In the genomic region with DNA sequence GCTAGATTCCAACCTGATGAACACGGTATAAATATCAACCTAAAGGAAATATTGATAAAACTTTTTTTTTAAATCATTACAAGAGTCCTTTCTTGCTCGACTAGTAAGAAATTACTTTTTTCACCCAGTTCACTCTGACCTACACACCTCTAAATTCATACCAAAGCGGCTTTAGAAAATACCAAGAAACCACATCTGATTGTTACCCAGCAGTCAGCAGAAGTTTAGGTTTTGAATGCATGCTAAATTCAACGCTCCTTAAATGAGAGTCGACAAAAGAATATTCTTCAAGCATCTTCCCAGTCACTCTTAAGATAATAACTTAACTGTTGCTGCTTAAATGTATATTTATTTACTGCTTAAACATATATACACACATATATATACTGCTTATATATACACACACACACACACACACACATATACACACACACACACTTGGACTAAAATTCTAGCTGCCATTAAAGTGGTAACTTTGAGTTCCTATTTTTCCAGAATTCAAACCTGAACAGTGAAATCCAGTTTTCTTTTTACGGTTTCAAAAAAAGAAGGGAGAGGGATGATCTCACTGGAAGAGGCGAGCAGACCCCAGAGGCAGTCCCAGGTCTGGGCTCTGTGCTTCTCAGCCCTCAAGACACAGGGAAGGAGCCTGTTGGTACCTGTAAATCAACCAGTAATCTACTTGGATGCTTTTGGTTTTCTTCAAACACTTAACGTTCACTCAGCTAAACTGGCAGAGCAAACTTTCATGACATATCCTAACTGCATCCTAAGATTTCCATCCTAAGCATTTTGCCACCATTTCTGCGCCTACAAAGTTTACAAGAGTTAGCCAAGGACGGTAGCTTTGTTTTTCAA, we compare ENCODE assay signal across 2 cellular contexts.
TF ChIP-seq lines count a peak whose summit lies in the region.

No MANE protein-coding gene starts in this region.

TF ChIP-seq in A549, 52 proteins besides CTCF, POLR2A, EP300 and RAD21:
- TF ChIP-seq NPAS2 (CRISPR knock-in tag; IDR thresholded peaks at IDR 0.05; ENCODE audit: borderline replicate concordance) (no peak), CHD2 (IDR thresholded peaks at IDR 0.05; ENCODE audit: low read length, partially characterized antibody) (no peak)
- TF ChIP-seq, protein P1, sequence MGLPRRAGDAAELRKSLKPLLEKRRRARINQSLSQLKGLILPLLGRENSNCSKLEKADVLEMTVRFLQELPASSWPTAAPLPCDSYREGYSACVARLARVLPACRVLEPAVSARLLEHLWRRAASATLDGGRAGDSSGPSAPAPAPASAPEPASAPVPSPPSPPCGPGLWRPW (IDR thresholded peaks at IDR 0.05): no peak
- TF ChIP-seq, protein P2, sequence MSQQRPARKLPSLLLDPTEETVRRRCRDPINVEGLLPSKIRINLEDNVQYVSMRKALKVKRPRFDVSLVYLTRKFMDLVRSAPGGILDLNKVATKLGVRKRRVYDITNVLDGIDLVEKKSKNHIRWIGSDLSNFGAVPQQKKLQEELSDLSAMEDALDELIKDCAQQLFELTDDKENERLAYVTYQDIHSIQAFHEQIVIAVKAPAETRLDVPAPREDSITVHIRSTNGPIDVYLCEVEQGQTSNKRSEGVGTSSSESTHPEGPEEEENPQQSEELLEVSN (IDR thresholded peaks at IDR 0.05; ENCODE audit: borderline replicate concordance, low read depth): no peak

TF ChIP-seq in GM12878, 131 proteins besides CTCF, POLR2A, EP300 and RAD21:
- TF ChIP-seq SMC3 (IDR thresholded peaks at IDR 0.05; ENCODE audit: borderline replicate concordance, low read length) (no peak), MYB (IDR thresholded peaks at IDR 0.05; ENCODE audit: borderline replicate concordance, low read depth, low read length) (no peak), YBX1 (IDR thresholded peaks at IDR 0.05) (no peak), NFXL1 (IDR thresholded peaks at IDR 0.05; ENCODE audit: borderline replicate concordance) (no peak), ZNF217 (IDR thresholded peaks at IDR 0.05) (no peak), HDAC6 (IDR thresholded peaks at IDR 0.05; ENCODE audit: unreplicated experiment) (no peak), RCOR1 (conservative IDR thresholded peaks at IDR 0.05; ENCODE audit: low read depth, low read length) (no peak), KLF5 (IDR thresholded peaks at IDR 0.05; ENCODE audit: partially characterized antibody) (no peak), EZH2 (IDR thresholded peaks at IDR 0.05; ENCODE audit: borderline replicate concordance, control insufficient read depth, low read depth, low read length) (no peak), SPI1 (IDR thresholded peaks at IDR 0.05; ENCODE audit: borderline replicate concordance, insufficient read depth, low read depth, low read length) (no peak), RELA (IDR thresholded peaks at IDR 0.05; ENCODE audit: borderline replicate concordance, partially characterized antibody) (no peak), SREBF1 (IDR thresholded peaks at IDR 0.05; ENCODE audit: low read length) (no peak), TCF3 (IDR thresholded peaks at IDR 0.05; ENCODE audit: borderline replicate concordance, insufficient read depth, low read depth, low read length) (no peak), IKZF2 (IDR thresholded peaks at IDR 0.05) (0 out of 4 replicates have a peak, but pooled peaks of 1 of the 2 experiments have one; percentile 9), SREBF2 (IDR thresholded peaks at IDR 0.05; ENCODE audit: low read length) (no peak), CBX5 (IDR thresholded peaks at IDR 0.05; ENCODE audit: low read depth) (no peak), RUNX3 (IDR thresholded peaks at IDR 0.05; ENCODE audit: low read length) (peak; percentile 26; the same call in 1 of the 2 replicates)
- TF ChIP-seq, protein P3, sequence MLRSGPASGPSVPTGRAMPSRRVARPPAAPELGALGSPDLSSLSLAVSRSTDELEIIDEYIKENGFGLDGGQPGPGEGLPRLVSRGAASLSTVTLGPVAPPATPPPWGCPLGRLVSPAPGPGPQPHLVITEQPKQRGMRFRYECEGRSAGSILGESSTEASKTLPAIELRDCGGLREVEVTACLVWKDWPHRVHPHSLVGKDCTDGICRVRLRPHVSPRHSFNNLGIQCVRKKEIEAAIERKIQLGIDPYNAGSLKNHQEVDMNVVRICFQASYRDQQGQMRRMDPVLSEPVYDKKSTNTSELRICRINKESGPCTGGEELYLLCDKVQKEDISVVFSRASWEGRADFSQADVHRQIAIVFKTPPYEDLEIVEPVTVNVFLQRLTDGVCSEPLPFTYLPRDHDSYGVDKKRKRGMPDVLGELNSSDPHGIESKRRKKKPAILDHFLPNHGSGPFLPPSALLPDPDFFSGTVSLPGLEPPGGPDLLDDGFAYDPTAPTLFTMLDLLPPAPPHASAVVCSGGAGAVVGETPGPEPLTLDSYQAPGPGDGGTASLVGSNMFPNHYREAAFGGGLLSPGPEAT (IDR thresholded peaks at IDR 0.05; ENCODE audit: low read depth): peak; percentile 6; the same call in 1 of the 2 replicates
- TF ChIP-seq, protein P4, sequence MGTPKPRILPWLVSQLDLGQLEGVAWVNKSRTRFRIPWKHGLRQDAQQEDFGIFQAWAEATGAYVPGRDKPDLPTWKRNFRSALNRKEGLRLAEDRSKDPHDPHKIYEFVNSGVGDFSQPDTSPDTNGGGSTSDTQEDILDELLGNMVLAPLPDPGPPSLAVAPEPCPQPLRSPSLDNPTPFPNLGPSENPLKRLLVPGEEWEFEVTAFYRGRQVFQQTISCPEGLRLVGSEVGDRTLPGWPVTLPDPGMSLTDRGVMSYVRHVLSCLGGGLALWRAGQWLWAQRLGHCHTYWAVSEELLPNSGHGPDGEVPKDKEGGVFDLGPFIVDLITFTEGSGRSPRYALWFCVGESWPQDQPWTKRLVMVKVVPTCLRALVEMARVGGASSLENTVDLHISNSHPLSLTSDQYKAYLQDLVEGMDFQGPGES (IDR thresholded peaks at IDR 0.05): no peak
- TF ChIP-seq, protein P5, sequence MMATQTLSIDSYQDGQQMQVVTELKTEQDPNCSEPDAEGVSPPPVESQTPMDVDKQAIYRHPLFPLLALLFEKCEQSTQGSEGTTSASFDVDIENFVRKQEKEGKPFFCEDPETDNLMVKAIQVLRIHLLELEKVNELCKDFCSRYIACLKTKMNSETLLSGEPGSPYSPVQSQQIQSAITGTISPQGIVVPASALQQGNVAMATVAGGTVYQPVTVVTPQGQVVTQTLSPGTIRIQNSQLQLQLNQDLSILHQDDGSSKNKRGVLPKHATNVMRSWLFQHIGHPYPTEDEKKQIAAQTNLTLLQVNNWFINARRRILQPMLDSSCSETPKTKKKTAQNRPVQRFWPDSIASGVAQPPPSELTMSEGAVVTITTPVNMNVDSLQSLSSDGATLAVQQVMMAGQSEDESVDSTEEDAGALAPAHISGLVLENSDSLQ (IDR thresholded peaks at IDR 0.05): no peak
- TF ChIP-seq, protein P6, sequence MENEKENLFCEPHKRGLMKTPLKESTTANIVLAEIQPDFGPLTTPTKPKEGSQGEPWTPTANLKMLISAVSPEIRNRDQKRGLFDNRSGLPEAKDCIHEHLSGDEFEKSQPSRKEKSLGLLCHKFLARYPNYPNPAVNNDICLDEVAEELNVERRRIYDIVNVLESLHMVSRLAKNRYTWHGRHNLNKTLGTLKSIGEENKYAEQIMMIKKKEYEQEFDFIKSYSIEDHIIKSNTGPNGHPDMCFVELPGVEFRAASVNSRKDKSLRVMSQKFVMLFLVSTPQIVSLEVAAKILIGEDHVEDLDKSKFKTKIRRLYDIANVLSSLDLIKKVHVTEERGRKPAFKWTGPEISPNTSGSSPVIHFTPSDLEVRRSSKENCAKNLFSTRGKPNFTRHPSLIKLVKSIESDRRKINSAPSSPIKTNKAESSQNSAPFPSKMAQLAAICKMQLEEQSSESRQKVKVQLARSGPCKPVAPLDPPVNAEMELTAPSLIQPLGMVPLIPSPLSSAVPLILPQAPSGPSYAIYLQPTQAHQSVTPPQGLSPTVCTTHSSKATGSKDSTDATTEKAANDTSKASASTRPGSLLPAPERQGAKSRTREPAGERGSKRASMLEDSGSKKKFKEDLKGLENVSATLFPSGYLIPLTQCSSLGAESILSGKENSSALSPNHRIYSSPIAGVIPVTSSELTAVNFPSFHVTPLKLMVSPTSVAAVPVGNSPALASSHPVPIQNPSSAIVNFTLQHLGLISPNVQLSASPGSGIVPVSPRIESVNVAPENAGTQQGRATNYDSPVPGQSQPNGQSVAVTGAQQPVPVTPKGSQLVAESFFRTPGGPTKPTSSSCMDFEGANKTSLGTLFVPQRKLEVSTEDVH (IDR thresholded peaks at IDR 0.05; ENCODE audit: low read depth, partially characterized antibody): no peak
- TF ChIP-seq, protein P7, sequence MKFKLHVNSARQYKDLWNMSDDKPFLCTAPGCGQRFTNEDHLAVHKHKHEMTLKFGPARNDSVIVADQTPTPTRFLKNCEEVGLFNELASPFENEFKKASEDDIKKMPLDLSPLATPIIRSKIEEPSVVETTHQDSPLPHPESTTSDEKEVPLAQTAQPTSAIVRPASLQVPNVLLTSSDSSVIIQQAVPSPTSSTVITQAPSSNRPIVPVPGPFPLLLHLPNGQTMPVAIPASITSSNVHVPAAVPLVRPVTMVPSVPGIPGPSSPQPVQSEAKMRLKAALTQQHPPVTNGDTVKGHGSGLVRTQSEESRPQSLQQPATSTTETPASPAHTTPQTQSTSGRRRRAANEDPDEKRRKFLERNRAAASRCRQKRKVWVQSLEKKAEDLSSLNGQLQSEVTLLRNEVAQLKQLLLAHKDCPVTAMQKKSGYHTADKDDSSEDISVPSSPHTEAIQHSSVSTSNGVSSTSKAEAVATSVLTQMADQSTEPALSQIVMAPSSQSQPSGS (IDR thresholded peaks at IDR 0.05; ENCODE audit: low read length): 0 out of 2 replicates have a peak, but pooled peaks have one; percentile 18
- TF ChIP-seq, protein P8, sequence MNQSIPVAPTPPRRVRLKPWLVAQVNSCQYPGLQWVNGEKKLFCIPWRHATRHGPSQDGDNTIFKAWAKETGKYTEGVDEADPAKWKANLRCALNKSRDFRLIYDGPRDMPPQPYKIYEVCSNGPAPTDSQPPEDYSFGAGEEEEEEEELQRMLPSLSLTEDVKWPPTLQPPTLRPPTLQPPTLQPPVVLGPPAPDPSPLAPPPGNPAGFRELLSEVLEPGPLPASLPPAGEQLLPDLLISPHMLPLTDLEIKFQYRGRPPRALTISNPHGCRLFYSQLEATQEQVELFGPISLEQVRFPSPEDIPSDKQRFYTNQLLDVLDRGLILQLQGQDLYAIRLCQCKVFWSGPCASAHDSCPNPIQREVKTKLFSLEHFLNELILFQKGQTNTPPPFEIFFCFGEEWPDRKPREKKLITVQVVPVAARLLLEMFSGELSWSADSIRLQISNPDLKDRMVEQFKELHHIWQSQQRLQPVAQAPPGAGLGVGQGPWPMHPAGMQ (IDR thresholded peaks at IDR 0.05; ENCODE audit: borderline replicate concordance): no peak
- TF ChIP-seq, protein P9, sequence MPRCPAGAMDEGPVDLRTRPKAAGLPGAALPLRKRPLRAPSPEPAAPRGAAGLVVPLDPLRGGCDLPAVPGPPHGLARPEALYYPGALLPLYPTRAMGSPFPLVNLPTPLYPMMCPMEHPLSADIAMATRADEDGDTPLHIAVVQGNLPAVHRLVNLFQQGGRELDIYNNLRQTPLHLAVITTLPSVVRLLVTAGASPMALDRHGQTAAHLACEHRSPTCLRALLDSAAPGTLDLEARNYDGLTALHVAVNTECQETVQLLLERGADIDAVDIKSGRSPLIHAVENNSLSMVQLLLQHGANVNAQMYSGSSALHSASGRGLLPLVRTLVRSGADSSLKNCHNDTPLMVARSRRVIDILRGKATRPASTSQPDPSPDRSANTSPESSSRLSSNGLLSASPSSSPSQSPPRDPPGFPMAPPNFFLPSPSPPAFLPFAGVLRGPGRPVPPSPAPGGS (IDR thresholded peaks at IDR 0.05; ENCODE audit: borderline replicate concordance, insufficient read depth, low read depth, low read length, poor library complexity, severe bottlenecking): no peak
- TF ChIP-seq, protein P10, sequence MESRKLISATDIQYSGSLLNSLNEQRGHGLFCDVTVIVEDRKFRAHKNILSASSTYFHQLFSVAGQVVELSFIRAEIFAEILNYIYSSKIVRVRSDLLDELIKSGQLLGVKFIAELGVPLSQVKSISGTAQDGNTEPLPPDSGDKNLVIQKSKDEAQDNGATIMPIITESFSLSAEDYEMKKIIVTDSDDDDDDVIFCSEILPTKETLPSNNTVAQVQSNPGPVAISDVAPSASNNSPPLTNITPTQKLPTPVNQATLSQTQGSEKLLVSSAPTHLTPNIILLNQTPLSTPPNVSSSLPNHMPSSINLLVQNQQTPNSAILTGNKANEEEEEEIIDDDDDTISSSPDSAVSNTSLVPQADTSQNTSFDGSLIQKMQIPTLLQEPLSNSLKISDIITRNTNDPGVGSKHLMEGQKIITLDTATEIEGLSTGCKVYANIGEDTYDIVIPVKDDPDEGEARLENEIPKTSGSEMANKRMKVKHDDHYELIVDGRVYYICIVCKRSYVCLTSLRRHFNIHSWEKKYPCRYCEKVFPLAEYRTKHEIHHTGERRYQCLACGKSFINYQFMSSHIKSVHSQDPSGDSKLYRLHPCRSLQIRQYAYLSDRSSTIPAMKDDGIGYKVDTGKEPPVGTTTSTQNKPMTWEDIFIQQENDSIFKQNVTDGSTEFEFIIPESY (IDR thresholded peaks at IDR 0.05): no peak
TF ChIP-seq in GM12878: peak in this region for 4.
